17 cellular contexts compared by ENCODE assay signal in genomic region chr5:9239071-9239470, GRCh38.
DNase-seq lines count a peak whose midpoint lies in the region; ATAC-seq and TF ChIP-seq lines count a peak whose summit lies in the region.
"Had no signal": no experiment of that assay in that cellular context is flagged by ENCODE, and none has a peak within 500 bp of the region (broad histone marks: within the 10 kb centered on the region; RNA-seq: fewer than 3 reads in every experiment).

No MANE protein-coding gene starts in this region.

- H3K4me3 ChIP-seq in SJSA1 = no peak overlapping the region
- H3K4me3 ChIP-seq in fibroblast of pulmonary artery (replicated peaks; ENCODE audit: low read depth, low read length) = no peak overlapping the region
- H3K4me3 ChIP-seq: heart right ventricle, mucosa of descending colon had no signal

- peaks cover 41% of the 10 kb centered on the region for H3K4me1 ChIP-seq in SJSA1 (replicated peaks)
- H3K4me1 ChIP-seq: BE2C had no signal

- ATAC-seq in GM19351 (IDR thresholded peaks at IDR 0.05; ENCODE audit: unreplicated experiment) = no peak
- ATAC-seq: heart right ventricle, HepG2, mucosa of descending colon had no signal

- TF ChIP-seq CTCF in fibroblast of pulmonary artery (IDR thresholded peaks at IDR 0.05; ENCODE audit: low read length, missing control alignments) = no peak

- no peaks in the 10 kb centered on the region; the same call in 1 of the 2 replicates for H3K36me3 ChIP-seq in SJSA1
- H3K36me3 ChIP-seq: BE2C, heart right ventricle had no signal

- H3K27me3 ChIP-seq in SJSA1 (replicated peaks) = no peaks in the 10 kb centered on the region
- H3K27me3 ChIP-seq: BE2C, heart right ventricle had no signal

- H3K9me3 ChIP-seq in SJSA1 (replicated peaks) = no peaks in the 10 kb centered on the region
- H3K9me3 ChIP-seq: BE2C, heart right ventricle, mucosa of descending colon had no signal

- DNase-seq in GM04503 (ENCODE audit: low read depth) (peak; percentile 72), SJSA1 (ENCODE audit: low read depth in 1 of 2, low spot score in 2 of 2) (peak in 1 of 2 experiments; percentile 51), fibroblast of pulmonary artery (ENCODE audit: low read depth) (peak; percentile 55), renal cortical epithelial cell (ENCODE audit: low read depth) (peak; percentile 36), HK-2 (ENCODE audit: unreplicated experiment) (no peak), NCI-H146 treated with DMSO at 0.1 percent for 48 hours (lab: John Stamatoyannopoulos, UW; ENCODE audit: unreplicated experiment) (no peak), NCI-H82 treated with DMSO at 0.1 percent for 48 hours (lab: John Stamatoyannopoulos, UW; ENCODE audit: unreplicated experiment) (no peak)
- DNase-seq: activated CD4-positive, alpha-beta T cell treated with anti-CD3 and anti-CD28 coated beads, Interleukin-2, amount 50 U/mL, for 48 hours; activated T-cell treated with anti-CD3 and anti-CD28 coated beads, Interleukin-2, amount 50 U/mL, for 24 hours; BE2C; DMS153; heart right ventricle; mucosa of descending colon; MV-4-11; NCI-H2081 had no signal

- peak overlapping the region; percentile 40 for H3K27ac ChIP-seq in SJSA1
- H3K27ac ChIP-seq: heart right ventricle had no signal

Comparison
In these comparisons a context has a peak if more than half of its experiments do, and no peak if none do; other contexts are left out.
1. DNase-seq: peak in GM04503 (single experiment), fibroblast of pulmonary artery (single experiment) and renal cortical epithelial cell (single experiment); none in HK-2 (single experiment), NCI-H146 treated with DMSO at 0.1 percent for 48 hours (single experiment) and NCI-H82 treated with DMSO at 0.1 percent for 48 hours (single experiment).